8 cellular contexts compared by ENCODE assay signal in genomic region chr4:87092389-87093141, GRCh38.
DNase-seq lines count a peak whose midpoint lies in the region; ATAC-seq, FAIRE-seq and TF ChIP-seq lines count a peak whose summit lies in the region.

No MANE protein-coding gene starts in this region.

- peak; percentile 51 for ATAC-seq in GM21447 (IDR thresholded peaks at IDR 0.05; ENCODE audit: unreplicated experiment)

- no peak for FAIRE-seq in D721Med (lab: Jason Lieb, UNC)

- H3K4me3 ChIP-seq in adrenal gland (no peak overlapping the region), thyroid gland (replicated peaks in 1 of 3) (no peak overlapping the region)

- H3K9me3 ChIP-seq in adrenal gland (replicated peaks in 1 of 3), result no peaks in the 10 kb centered on the region
- H3K9me3 ChIP-seq in thyroid gland, result no peaks in the 10 kb centered on the region

- H3K27me3 ChIP-seq in adrenal gland (no peaks in the 10 kb centered on the region), thyroid gland (no peaks in the 10 kb centered on the region)

- H3K27ac ChIP-seq in adrenal gland (peak overlapping the region in 3 of 5 donors; percentile 11 to 61 (median 52)), thyroid gland (peak overlapping the region; percentile 73 to 87 (median 75))

- intact Hi-C loops in CD14-positive monocyte (cut with micrococcal nuclease), result loop anchor here in 1 of 2 donors (5.0 to 10.0 kb wide), 2 partner anchors 88 to 170 kb away; no protein-coding TSS in a partner anchor
- intact Hi-C loops in adrenal gland (cut with DNase I), result loop anchor here (5.0 to 10.0 kb wide), 3 partner anchors 88 to 168 kb away; no protein-coding TSS in a partner anchor
- intact Hi-C loops in thyroid gland (cut with DNase I), result loop anchor here (10.0 kb wide), 1 partner anchor 168 kb away; no protein-coding TSS in a partner anchor

- H3K9me3 Mint-ChIP-seq in CD14-positive monocyte, result no peaks in the 10 kb centered on the region

- H3K27me3 Mint-ChIP-seq in CD14-positive monocyte (ENCODE audit: low read depth in 3 of 3), result no peaks in the 10 kb centered on the region

- TF ChIP-seq CTCF in CD14-positive monocyte (IDR thresholded peaks at IDR 0.05), result no peak
- no peak for TF ChIP-seq CTCF in adrenal gland (IDR thresholded peaks at IDR 0.05)
- TF ChIP-seq CTCF in thyroid gland (IDR thresholded peaks at IDR 0.05), result no peak
- no peak for TF ChIP-seq CTCF in D721Med (IDR thresholded peaks at IDR 0.05; ENCODE audit: insufficient read depth, missing control alignments)

- no peak overlapping the region for H3K4me3 Mint-ChIP-seq in CD14-positive monocyte

- H3K4me1 Mint-ChIP-seq in CD14-positive monocyte, result peaks cover 27% of the 10 kb centered on the region

- H3K36me3 ChIP-seq in adrenal gland (replicated peaks in 1 of 2) (peaks cover 0 to 18% of the 10 kb centered on the region in 2 donors), thyroid gland (peaks cover 0 to 14% of the 10 kb centered on the region in 2 donors)

- DNase-seq in CD14-positive monocyte (ENCODE audit: low spot score), result no peak
- DNase-seq in NCI-H187 (lab: John Stamatoyannopoulos, UW), result peak; percentile 32 to 60
- peak; percentile 78 to 91 (median 85) for DNase-seq in adrenal gland
- DNase-seq in inferior parietal cortex (ENCODE audit: extremely low spot score), result peak; percentile 48
- DNase-seq in thyroid gland, result peak; percentile 98 to 99
- no peak for DNase-seq in NCI-H774 (lab: John Stamatoyannopoulos, UW)
- no peak for DNase-seq in D721Med (ENCODE audit: insufficient read length, low spot score)

- H3K36me3 Mint-ChIP-seq in CD14-positive monocyte, result peaks cover 39 to 57% of the 10 kb centered on the region in 2 donors

- H3K4me1 ChIP-seq in adrenal gland (replicated peaks in 1 of 2) (peaks cover 0 to 20% of the 10 kb centered on the region in 2 donors), thyroid gland (peaks cover 64 to 76% of the 10 kb centered on the region in 2 donors)

- WGBS in adrenal gland, 4 donors, result 8 to 26% (median 20%) methylated on average over 4 of the region's 4 CpGs
- WGBS in thyroid gland, 2 donors, result 26% methylated on average over 4 of the region's 4 CpGs

- H3K27ac Mint-ChIP-seq in CD14-positive monocyte, result peak overlapping the region; percentile 1 to 84 (median 77)

- no peak for TF ChIP-seq POLR2A in adrenal gland (IDR thresholded peaks at IDR 0.05)
- TF ChIP-seq POLR2A in thyroid gland (IDR thresholded peaks at IDR 0.05), result no peak

Comparison
In these comparisons a context has a peak if more than half of its experiments do, and no peak if none do; other contexts are left out.
1. DNase-seq: peak in NCI-H187 (2 of 2), adrenal gland (7 of 7), inferior parietal cortex (single experiment) and thyroid gland (2 of 2); none in CD14-positive monocyte (single experiment), NCI-H774 (single experiment) and D721Med (single experiment).